ENCODE assay signal across 7 cellular contexts in genomic region chr12:19084547-19084946, GRCh38.
"Had no signal": no experiment of that assay in that cellular context is flagged by ENCODE, and none has a peak within 500 bp of the region (broad histone marks: within the 10 kb centered on the region; RNA-seq: fewer than 3 reads in every experiment).

No MANE protein-coding gene starts in this region.

- H3K36me3 Mint-ChIP-seq: IgD-negative memory B cell had no signal

- H3K27ac ChIP-seq: HL-60, KMS-11 had no signal

- H3K4me3 Mint-ChIP-seq: IgD-negative memory B cell had no signal

- DNase-seq: IMR-90, KBM-7, KG1 had no signal

- H3K9ac ChIP-seq: KMS-11 had no signal

- H3K4me2 ChIP-seq: KMS-11 had no signal

- H3K4me1 Mint-ChIP-seq: IgD-negative memory B cell had no signal

- H3K27me3 Mint-ChIP-seq: IgD-negative memory B cell had no signal

- FAIRE-seq: HTR-8/SVneo had no signal

- H3K27ac Mint-ChIP-seq: IgD-negative memory B cell had no signal
